Comparison of ENCODE assay signal across 32 cellular contexts in genomic region chr4:79297029-79297428, GRCh38. TPM values are rescaled to one million over a fixed set of nuclear protein-coding genes. Genes with fewer than 3 reads are reported as not detected.
"Had no signal": no experiment of that assay in that cellular context is flagged by ENCODE, and none has a peak within 500 bp of the region (broad histone marks: within the 10 kb centered on the region; RNA-seq: fewer than 3 reads in every experiment).

No MANE protein-coding gene starts in this region.

- H3K4me3 ChIP-seq: cardiac muscle cell, MG63, SJCRH30 had no signal

- H3K36me3 ChIP-seq: cardiac muscle cell, MG63, SJCRH30, WERI-Rb-1 had no signal

- H3K27ac ChIP-seq: cardiac muscle cell, SJCRH30, WERI-Rb-1 had no signal

- H3K4me3 Mint-ChIP-seq: activated CD4-positive, alpha-beta T cell treated with anti-CD3 and anti-CD28 coated beads for 36 hours; activated CD8-positive, alpha-beta T cell treated with anti-CD3 and anti-CD28 coated beads for 36 hours; activated naive CD8-positive, alpha-beta T cell treated with anti-CD3 and anti-CD28 coated beads, Interleukin-2, amount 50 U/mL, for 24 hours; activated T-cell treated with anti-CD3 and anti-CD28 coated beads, Interleukin-2, amount 50 U/mL, for 24 hours; activated T-helper 1 cell treated with anti-CD3 and anti-CD28 coated beads, Interleukin-12 subunit alpha, Interleukin-12 subunit beta, Interleukin-2, Interleukin-4 antibody, amounts not matched to agents 30 ng/mL and 10 ng/mL and 1 ng/mL, durations not matched to agents 14 hours and 24 hours and 36 hours; brain had no signal

- ATAC-seq: activated CD4-positive, alpha-beta T cell treated with anti-CD3 and anti-CD28 coated beads for 36 hours; activated CD8-positive, alpha-beta T cell treated with anti-CD3 and anti-CD28 coated beads for 36 hours; activated naive CD4-positive, alpha-beta T cell treated with anti-CD3 and anti-CD28 coated beads, Interleukin-2, amount 50 U/mL, for 72 hours; activated naive CD8-positive, alpha-beta T cell treated with anti-CD3 and anti-CD28 coated beads, Interleukin-2, amount 50 U/mL, for 24 hours; Panc1 had no signal

- H3K27me3 ChIP-seq: cardiac muscle cell, MG63, SJCRH30 had no signal

- H3K27me3 Mint-ChIP-seq: activated CD8-positive, alpha-beta T cell treated with anti-CD3 and anti-CD28 coated beads for 36 hours; activated naive CD8-positive, alpha-beta T cell treated with anti-CD3 and anti-CD28 coated beads, Interleukin-2, amount 50 U/mL, for 24 hours; activated T-cell treated with anti-CD3 and anti-CD28 coated beads, Interleukin-2, amount 50 U/mL, for 24 hours; brain had no signal

- H3K36me3 Mint-ChIP-seq: activated naive CD4-positive, alpha-beta T cell treated with anti-CD3 and anti-CD28 coated beads, Interleukin-2, amount 50 U/mL, for 72 hours; brain had no signal

- H3K9me3 Mint-ChIP-seq: activated CD8-positive, alpha-beta T cell treated with anti-CD3 and anti-CD28 coated beads for 36 hours; activated naive CD4-positive, alpha-beta T cell treated with anti-CD3 and anti-CD28 coated beads, Interleukin-2, amount 50 U/mL, for 72 hours; activated naive CD8-positive, alpha-beta T cell treated with anti-CD3 and anti-CD28 coated beads, Interleukin-2, amount 50 U/mL, for 24 hours; activated T-cell treated with anti-CD3 and anti-CD28 coated beads, Interleukin-2, amount 50 U/mL, for 24 hours; activated T-helper 1 cell treated with anti-CD3 and anti-CD28 coated beads, Interleukin-12 subunit alpha, Interleukin-12 subunit beta, Interleukin-2, Interleukin-4 antibody, amounts not matched to agents 30 ng/mL and 10 ng/mL and 1 ng/mL, durations not matched to agents 14 hours and 24 hours and 36 hours had no signal

- H3K9me3 ChIP-seq: MG63, SJCRH30, SK-N-SH had no signal

- H3K4me1 ChIP-seq: SJCRH30 had no signal

- DNase-seq: activated CD4-positive, alpha-beta T cell treated with anti-CD3 and anti-CD28 coated beads for 36 hours; activated CD8-positive, alpha-beta memory T cell treated with anti-CD3 and anti-CD28 coated beads, Interleukin-2, amount 50 U/mL, for 48 hours; activated CD8-positive, alpha-beta T cell treated with anti-CD3 and anti-CD28 coated beads for 36 hours; activated effector memory CD4-positive, alpha-beta T cell treated with Interleukin-2 at 50 U/mL for 16 hours; activated naive CD4-positive, alpha-beta T cell treated with Interleukin-2 at 50 U/mL for 16 hours; activated naive CD8-positive, alpha-beta T cell treated with anti-CD3 and anti-CD28 coated beads, Interleukin-2, amount 50 U/mL, for 24 hours; activated T-cell treated with anti-CD3 and anti-CD28 coated beads, Interleukin-2, amount 50 U/mL, for 24 hours; amniotic stem cell; MG63; MV-4-11; NCI-H1092 treated with DMSO at 0.1 percent for 48 hours; NCI-H1417 treated with DMSO at 0.1 percent for 48 hours; NCI-H1694; NCI-H2029; NCI-H2107; NCI-H510A treated with DMSO at 0.1 percent for 48 hours; NCI-H69; NK-92 treated with Interleukin-12 subunit alpha and Interleukin-12 subunit beta, amount 100 ng/mL, for 24 hours; OCI-M1; Right ventricle myocardium superior; RPMI8226; SJCRH30; SK-N-SH; T-helper 1 cell; WERI-Rb-1 had no signal

- H3K27ac Mint-ChIP-seq: activated CD4-positive, alpha-beta T cell treated with anti-CD3 and anti-CD28 coated beads for 36 hours; activated CD8-positive, alpha-beta T cell treated with anti-CD3 and anti-CD28 coated beads for 36 hours; activated naive CD4-positive, alpha-beta T cell treated with anti-CD3 and anti-CD28 coated beads, Interleukin-2, amount 50 U/mL, for 72 hours; activated naive CD8-positive, alpha-beta T cell treated with anti-CD3 and anti-CD28 coated beads, Interleukin-2, amount 50 U/mL, for 24 hours; activated T-cell treated with anti-CD3 and anti-CD28 coated beads, Interleukin-2, amount 50 U/mL, for 24 hours; activated T-helper 1 cell treated with anti-CD3 and anti-CD28 coated beads, Interleukin-12 subunit alpha, Interleukin-12 subunit beta, Interleukin-2, Interleukin-4 antibody, amounts not matched to agents 30 ng/mL and 10 ng/mL and 1 ng/mL, durations not matched to agents 14 hours and 24 hours and 36 hours; brain had no signal

- H3K4me1 Mint-ChIP-seq: activated CD4-positive, alpha-beta T cell treated with anti-CD3 and anti-CD28 coated beads for 36 hours; activated naive CD8-positive, alpha-beta T cell treated with anti-CD3 and anti-CD28 coated beads, Interleukin-2, amount 50 U/mL, for 24 hours had no signal

RNA-seq across cellular contexts. Expression of gene NAA11, which starts 28.8 kb away (rescaled TPM):
- total RNA-seq: activated CD4-positive, alpha-beta T cell treated with anti-CD3 and anti-CD28 coated beads for 36 hours; activated CD8-positive, alpha-beta T cell treated with anti-CD3 and anti-CD28 coated beads for 36 hours; activated naive CD4-positive, alpha-beta T cell treated with anti-CD3 and anti-CD28 coated beads, Interleukin-2, amount 50 U/mL, for 72 hours; activated T-helper 1 cell treated with anti-CD3 and anti-CD28 coated beads, Interleukin-12 subunit alpha, Interleukin-12 subunit beta, Interleukin-2, Interleukin-4 antibody, amounts not matched to agents 30 ng/mL and 10 ng/mL and 1 ng/mL, durations not matched to agents 14 hours and 24 hours and 36 hours; astrocyte; cardiac muscle cell; Right ventricle myocardium superior; T-helper 2 cell treated with Interferon-gamma antibody and Interleukin-4, amounts not matched to agents 100 ng/mL and 5 ng/mL, for 36 hours had no signal
- polyA plus RNA-seq: cardiac muscle cell, SK-N-SH had no signal
